21 cellular contexts compared by ENCODE assay signal in the genomic region with DNA sequence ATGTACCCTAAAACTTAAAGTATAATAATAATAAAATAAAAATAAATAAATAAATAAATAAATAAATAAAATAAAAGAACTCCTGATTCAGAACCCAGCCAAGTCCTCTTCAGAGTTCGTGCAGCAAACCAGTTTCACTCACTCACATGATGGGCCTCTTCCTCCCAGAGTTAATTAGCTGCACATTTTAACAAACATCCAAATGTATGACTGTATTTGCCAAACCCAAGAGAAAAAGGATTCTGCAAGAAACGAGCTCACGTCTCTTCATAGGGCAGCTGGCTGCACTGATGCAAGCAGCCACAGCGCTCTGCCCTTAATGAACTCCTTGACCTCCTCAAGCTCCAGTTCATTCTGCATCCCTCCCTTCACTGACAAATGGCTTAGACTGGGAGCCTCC. TPM values are rescaled to one million over a fixed set of nuclear protein-coding genes. Genes with fewer than 3 reads are reported as not detected.
DNase-seq lines count a peak whose midpoint lies in the region; TF ChIP-seq lines count a peak whose summit lies in the region.
"Had no signal": no experiment of that assay in that cellular context is flagged by ENCODE, and none has a peak within 500 bp of the region (broad histone marks: within the 10 kb centered on the region; RNA-seq: fewer than 3 reads in every experiment).

No MANE protein-coding gene starts in this region.

- no peak overlapping the region for H2BK12ac ChIP-seq in mesenchymal stem cell (ENCODE audit: low read length in 2 of 2)

- no peaks in the 10 kb centered on the region for H3K9me3 ChIP-seq in mesenchymal stem cell (ENCODE audit: control insufficient read depth, low read length)
- H3K9me3 ChIP-seq: A549 had no signal

- 91% methylated on average over 4 of the region's 4 CpGs for WGBS in mesenchymal stem cell

- H4K91ac ChIP-seq in mesenchymal stem cell (ENCODE audit: low read length) = no peak overlapping the region

- TF ChIP-seq CTCF in HFF-Myc (IDR thresholded peaks at IDR 0.05; ENCODE audit: low read depth, low read length, missing control alignments) = no peak

- no peak overlapping the region for H3K4ac ChIP-seq in mesenchymal stem cell (ENCODE audit: low read depth in 1 of 2, low read length in 2 of 2)

- H3K9ac ChIP-seq in mesenchymal stem cell (ENCODE audit: low read length) = peak overlapping the region; percentile 31

- no peak overlapping the region for H2BK120ac ChIP-seq in mesenchymal stem cell (ENCODE audit: low read depth, low read length)

- H4K8ac ChIP-seq in mesenchymal stem cell (ENCODE audit: low read length) = no peak overlapping the region

- H3K27ac ChIP-seq in mesenchymal stem cell (ENCODE audit: low read length, poor library complexity, severe bottlenecking) (no peak overlapping the region), caudate nucleus (ENCODE audit: low read depth, low read length) (no peak overlapping the region)
- H3K27ac ChIP-seq: A549, SK-N-MC had no signal

- DNase-seq in AG20443 (ENCODE audit: low spot score) = peak; percentile 76
- DNase-seq in HFF-Myc (ENCODE audit: extremely low read depth, low read depth) = peak; percentile 39
- DNase-seq in fibroblast of gingiva (ENCODE audit: low read depth) = peak; percentile 82
- DNase-seq in mesenchymal stem cell = no peak
- DNase-seq in LoVo (ENCODE audit: low spot score) = no peak
- DNase-seq in NCI-H2029 treated with DMSO at 0.1 percent for 48 hours (lab: John Stamatoyannopoulos, UW) = no peak
- no peak for DNase-seq in NCI-H1436 treated with DMSO at 0.1 percent for 48 hours (lab: John Stamatoyannopoulos, UW)
- DNase-seq in caudate nucleus (lab: John Stamatoyannopoulos, UW) = no peak
- DNase-seq: CD4-positive, CD25-positive, alpha-beta regulatory T cell; COR-L47; DMS 273 treated with DMSO at 0.1 percent for 48 hours; DND-41; KG1; NCI-H1417 treated with DMSO at 0.1 percent for 48 hours; NCI-H2081 treated with DMSO at 0.1 percent for 48 hours; NCI-H446 treated with DMSO at 0.1 percent for 48 hours; NCI-H69; Right ventricle myocardium superior had no signal

- H3K4me2 ChIP-seq in mesenchymal stem cell (ENCODE audit: low read length, poor library complexity, severe bottlenecking) = no peak overlapping the region
- H3K4me2 ChIP-seq: A549 had no signal

- H3K4me1 ChIP-seq in mesenchymal stem cell (ENCODE audit: control insufficient read depth, insufficient read depth, low read depth, low read length) = no peaks in the 10 kb centered on the region
- H3K4me1 ChIP-seq: A549 had no signal

- H2AFZ ChIP-seq in mesenchymal stem cell (ENCODE audit: low read depth, low read length) = no peak overlapping the region

- peaks cover 0 to 6% of the 10 kb centered on the region in 2 experiments for H3K27me3 ChIP-seq in mesenchymal stem cell (ENCODE audit: control insufficient read depth in 1 of 2, insufficient read depth in 1 of 2, low read length in 2 of 2)

- H3K18ac ChIP-seq in mesenchymal stem cell (ENCODE audit: low read depth in 1 of 2, low read length in 2 of 2) = no peak overlapping the region

- H2BK15ac ChIP-seq in mesenchymal stem cell (ENCODE audit: low read depth, poor library complexity, severe bottlenecking) = no peak overlapping the region

- no peaks in the 10 kb centered on the region for H3K36me3 ChIP-seq in mesenchymal stem cell (ENCODE audit: control insufficient read depth in 1 of 2, insufficient read depth in 2 of 2, low read depth in 1 of 2, low read length in 2 of 2)

- H3K4me3 ChIP-seq in HFF-Myc (replicated peaks; ENCODE audit: low read depth, low read length) = no peak overlapping the region
- H3K4me3 ChIP-seq in mesenchymal stem cell (ENCODE audit: insufficient read depth in 1 of 2, low read depth in 1 of 2, low read length in 2 of 2) = peak overlapping the region in 1 of 2 experiments; percentile 22
- H3K4me3 ChIP-seq: A549, GM12878, SK-N-MC had no signal

- H2BK5ac ChIP-seq in mesenchymal stem cell (ENCODE audit: low read depth, low read length, poor library complexity, severe bottlenecking) = no peak overlapping the region

- no peak overlapping the region for H3K23ac ChIP-seq in mesenchymal stem cell (ENCODE audit: low read length in 2 of 2)

- H3K14ac ChIP-seq in mesenchymal stem cell (ENCODE audit: low read length in 2 of 2) = no peak overlapping the region

- H2AK5ac ChIP-seq in mesenchymal stem cell (ENCODE audit: low read length, severe bottlenecking) = no peak overlapping the region

- no peaks in the 10 kb centered on the region for H3K79me1 ChIP-seq in mesenchymal stem cell (replicated peaks; ENCODE audit: low read length, poor library complexity, severe bottlenecking)

RNA-seq across cellular contexts. Expression of a gene that starts 55.1 kb away (rescaled TPM):
- polyA plus RNA-seq in mesenchymal stem cell (2013, experiment 1 of 2) = 1.2 TPM
- polyA plus RNA-seq in mesenchymal stem cell (2013, experiment 2 of 2) = 1.3 TPM

Comparison
In these comparisons a context has a peak if more than half of its experiments do, and no peak if none do; other contexts are left out.
1. DNase-seq: peak in AG20443 (single experiment), HFF-Myc (single experiment) and fibroblast of gingiva (single experiment); none in mesenchymal stem cell (single experiment), LoVo (single experiment), NCI-H2029 treated with DMSO at 0.1 percent for 48 hours (single experiment), NCI-H1436 treated with DMSO at 0.1 percent for 48 hours (single experiment) and caudate nucleus (0 of 61).